8 cellular contexts compared by ENCODE assay signal in the genomic region with DNA sequence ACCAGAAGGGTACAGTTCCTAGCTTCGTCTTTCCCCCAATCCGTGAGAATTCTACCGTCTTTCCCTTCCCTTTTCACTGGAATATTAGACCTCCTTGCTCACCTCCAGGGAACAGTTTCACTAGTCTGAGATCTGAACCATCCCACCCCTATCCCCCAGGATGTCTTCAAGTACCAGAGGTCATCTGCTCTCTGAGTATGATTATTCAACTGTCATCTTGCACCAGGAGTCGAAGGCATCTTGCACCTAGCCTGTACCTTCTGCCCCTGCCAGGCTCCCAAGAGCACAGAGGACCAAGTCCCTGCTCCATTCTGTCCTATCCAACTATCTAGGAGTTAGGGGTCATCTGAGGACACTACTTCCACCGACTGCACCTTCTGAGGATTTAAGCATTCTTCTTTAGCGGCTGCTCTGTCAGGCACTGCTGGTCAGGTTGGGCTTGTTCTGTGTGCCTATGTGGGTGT. TPM values are rescaled to one million over a fixed set of nuclear protein-coding genes. Genes with fewer than 3 reads are reported as not detected.
DNase-seq lines count a peak whose midpoint lies in the region; FAIRE-seq and TF ChIP-seq lines count a peak whose summit lies in the region.

No MANE protein-coding gene starts in this region.

- H3K4me2 ChIP-seq in keratinocyte (ENCODE audit: control insufficient read depth, extremely low read depth, insufficient read depth, low read depth, low read length) = peak overlapping the region; percentile 77

- H3K4me1 ChIP-seq in keratinocyte (ENCODE audit: control insufficient read depth, extremely low read depth, insufficient read depth, low read length) = peaks cover 12% of the 10 kb centered on the region

- H3K4me3 Mint-ChIP-seq in activated naive CD4-positive, alpha-beta T cell treated with anti-CD3 and anti-CD28 coated beads, Interleukin-2, amount 50 U/mL, for 24 hours = peak overlapping the region; percentile 93
- H3K4me3 Mint-ChIP-seq in activated naive CD8-positive, alpha-beta T cell = peak overlapping the region; percentile 91

- H3K9me3 Mint-ChIP-seq in activated naive CD4-positive, alpha-beta T cell treated with anti-CD3 and anti-CD28 coated beads, Interleukin-2, amount 50 U/mL, for 24 hours = no peaks in the 10 kb centered on the region
- H3K9me3 Mint-ChIP-seq in activated naive CD8-positive, alpha-beta T cell (ENCODE audit: low read depth) = no peaks in the 10 kb centered on the region

- no peaks in the 10 kb centered on the region for H3K27me3 ChIP-seq in keratinocyte (ENCODE audit: control insufficient read depth, extremely low read depth, insufficient read depth, low read length)

- H3K27ac ChIP-seq in keratinocyte (ENCODE audit: control insufficient read depth, insufficient read depth, low read length) = peak overlapping the region; percentile 62

- dilution Hi-C loops in keratinocyte (cut with MboI; ENCODE audit: extremely low pct_ligation_motif_present, low sequenced_read_pairs) = no loop called here

- no peaks in the 10 kb centered on the region for H3K27me3 Mint-ChIP-seq in activated naive CD4-positive, alpha-beta T cell treated with anti-CD3 and anti-CD28 coated beads, Interleukin-2, amount 50 U/mL, for 24 hours
- no peaks in the 10 kb centered on the region for H3K27me3 Mint-ChIP-seq in activated naive CD8-positive, alpha-beta T cell

- peaks cover 3% of the 10 kb centered on the region for H3K9me1 ChIP-seq in keratinocyte (ENCODE audit: control insufficient read depth, extremely low read depth, insufficient read depth, low read length)

- peak overlapping the region; percentile 83 for H3K27ac Mint-ChIP-seq in activated naive CD4-positive, alpha-beta T cell treated with anti-CD3 and anti-CD28 coated beads, Interleukin-2, amount 50 U/mL, for 24 hours
- H3K27ac Mint-ChIP-seq in activated naive CD8-positive, alpha-beta T cell = peak overlapping the region; percentile 64

- H3K79me2 ChIP-seq in keratinocyte (ENCODE audit: control insufficient read depth, insufficient read depth, low read length) = peaks cover 48% of the 10 kb centered on the region

- H3K9me3 ChIP-seq in keratinocyte (ENCODE audit: control insufficient read depth, low read depth, low read length) = no peaks in the 10 kb centered on the region

- H3K4me3 ChIP-seq in keratinocyte (ENCODE audit: control insufficient read depth in 2 of 3, extremely low read depth in 1 of 3, insufficient read depth in 2 of 3, low read depth in 1 of 3, low read length in 3 of 3) = peak overlapping the region; percentile 63 to 88 (median 85)

- H4K20me1 ChIP-seq in keratinocyte (ENCODE audit: control insufficient read depth, extremely low read depth, insufficient read depth, low read length) = no peaks in the 10 kb centered on the region

- no peak for TF ChIP-seq CTCF in keratinocyte (optimal IDR thresholded peaks at IDR 0.05 in 1 of 3, IDR thresholded peaks at IDR 0.05 in 1 of 3, conservative IDR thresholded peaks at IDR 0.05 in 1 of 3; ENCODE audit: extremely low read depth in 1 of 3, insufficient read depth in 2 of 3, low read length in 3 of 3)
- TF ChIP-seq CTCF in D721Med (IDR thresholded peaks at IDR 0.05; ENCODE audit: insufficient read depth, missing control alignments) = no peak

- FAIRE-seq in keratinocyte (lab: Jason Lieb, UNC) = peak; percentile 39
- FAIRE-seq in D721Med (lab: Jason Lieb, UNC) = no peak

- H3K36me3 Mint-ChIP-seq in activated naive CD4-positive, alpha-beta T cell treated with anti-CD3 and anti-CD28 coated beads, Interleukin-2, amount 50 U/mL, for 24 hours = peaks cover 2% of the 10 kb centered on the region
- peaks cover 3% of the 10 kb centered on the region for H3K36me3 Mint-ChIP-seq in activated naive CD8-positive, alpha-beta T cell

- H3K36me3 ChIP-seq in keratinocyte (ENCODE audit: control insufficient read depth in 2 of 2, extremely low read depth in 1 of 2, insufficient read depth in 2 of 2, low read length in 2 of 2) = peaks cover 0 to 6% of the 10 kb centered on the region in 2 experiments

- DNase-seq in activated naive CD4-positive, alpha-beta T cell treated with anti-CD3 and anti-CD28 coated beads, Interleukin-2, amount 50 U/mL, for 16 hours = no peak
- DNase-seq in keratinocyte (ENCODE audit: low read depth, low spot score) = no peak
- peak; percentile 43 for DNase-seq in superior temporal gyrus (ENCODE audit: extremely low spot score)
- no peak for DNase-seq in activated effector memory CD4-positive, alpha-beta T cell treated with anti-CD3 and anti-CD28 coated beads, Interleukin-2, amount 50 U/mL, for 16 hours
- no peak for DNase-seq in D721Med (ENCODE audit: insufficient read length, low spot score)
- no peak for DNase-seq in stimulated activated CD4-positive, alpha-beta T cell treated with anti-CD3 and anti-CD28 coated beads, Interleukin-4, amount 100 ng/mL, for 4 hours

- peak overlapping the region; percentile 85 for H3K9ac ChIP-seq in keratinocyte (ENCODE audit: control insufficient read depth, extremely low read depth, insufficient read depth, low read length)

- no peak overlapping the region for H2AFZ ChIP-seq in keratinocyte (ENCODE audit: control insufficient read depth, low read length)

- peaks cover 19% of the 10 kb centered on the region for H3K4me1 Mint-ChIP-seq in activated naive CD4-positive, alpha-beta T cell treated with anti-CD3 and anti-CD28 coated beads, Interleukin-2, amount 50 U/mL, for 24 hours
- peaks cover 24% of the 10 kb centered on the region for H3K4me1 Mint-ChIP-seq in activated naive CD8-positive, alpha-beta T cell (ENCODE audit: low read depth)

RNA-seq across cellular contexts. Expression of a gene that starts 0.8 kb away (rescaled TPM):
- 25.5 to 55.0 TPM (median 36.1 TPM) in 3 replicates for polyA plus RNA-seq in keratinocyte
- 5.1 TPM for polyA plus RNA-seq in keratinocyte (2011; ENCODE audit: low read depth)
- 13.6 and 35.6 TPM in 2 replicates for polyA plus RNA-seq in keratinocyte (2011; cell fraction: cytosol; rRNA removed)
- 27.4 and 29.5 TPM in 2 replicates for polyA plus RNA-seq in keratinocyte (2011; cell fraction: nucleus; rRNA removed)
- 5.3 and 31.7 TPM in 2 replicates for polyA plus RNA-seq in keratinocyte (2012; ENCODE audit: low replicate concordance)
- polyA minus RNA-seq in keratinocyte = 15.0 to 47.3 TPM (median 33.2 TPM) in 3 replicates
- 20.7 TPM for polyA minus RNA-seq in keratinocyte (2011; cell fraction: cytosol; rRNA and poly(A)+ RNA removed)
- 26.4 and 50.2 TPM in 2 replicates for polyA minus RNA-seq in keratinocyte (2011; cell fraction: nucleus; rRNA and poly(A)+ RNA removed)
